ENCODE assay signal across 15 cellular contexts in the genomic region with DNA sequence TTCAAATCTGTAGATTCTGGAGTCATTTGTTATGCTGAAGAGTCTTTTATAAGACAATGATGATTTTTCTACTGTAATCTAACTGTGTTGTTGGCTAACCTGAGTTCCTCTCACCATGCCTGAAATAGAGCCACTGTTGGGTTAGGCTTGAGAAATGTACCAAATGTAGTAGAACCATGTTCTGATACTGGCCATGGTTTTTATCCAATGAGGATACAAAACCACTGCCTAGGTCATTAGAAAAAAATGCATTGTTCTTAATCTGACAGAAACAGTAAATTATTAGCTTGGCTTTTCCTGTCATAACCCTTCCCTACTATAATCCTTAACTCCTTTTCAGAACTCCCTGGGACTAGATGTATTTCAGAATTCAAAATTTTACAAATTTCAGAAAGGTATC.
A peak's percentile ranks its signal among the peaks of the same experiment; 100 is the strongest.
DNase-seq lines count a peak whose midpoint lies in the region; ATAC-seq and TF ChIP-seq lines count a peak whose summit lies in the region.
"Had no signal": no experiment of that assay in that cellular context is flagged by ENCODE, and none has a peak within 500 bp of the region (broad histone marks: within the 10 kb centered on the region; RNA-seq: fewer than 3 reads in every experiment).

No MANE protein-coding gene starts in this region.

- H3K27ac ChIP-seq in SK-N-SH (ENCODE audit: low read depth in 2 of 2, low read length in 1 of 2) = no peak overlapping the region

- H3K4me2 ChIP-seq in SK-N-SH = no peak overlapping the region
- H3K4me2 ChIP-seq: GM23338 had no signal

- CTCF ChIA-PET in SK-N-SH (lab: Yijun Ruan, JAX) = interaction anchor here (0.5 to 1.6 kb wide), 2 partner anchors 19 to 1300 kb away, joined by 3 to 5 read pairs; no protein-coding TSS in a partner anchor

- intact Hi-C loops in left colon (cut with DNase I, micrococcal nuclease) = no loop called here

- H3K9me2 ChIP-seq in SK-N-SH = no peaks in the 10 kb centered on the region

- POLR2A ChIA-PET in SK-N-SH (lab: Yijun Ruan, JAX) = no interaction called here

- H3K4me3 ChIP-seq in SK-N-SH (ENCODE audit: low read depth in 2 of 2, low read length in 1 of 2) = no peak overlapping the region
- H3K4me3 ChIP-seq: GM23338 had no signal

- TF ChIP-seq EP300 in SK-N-SH (IDR thresholded peaks at IDR 0.05; ENCODE audit: borderline replicate concordance in 1 of 2, low read depth in 1 of 2, low read length in 1 of 2) = no peak

- ATAC-seq in SK-N-SH treated with all-trans-retinoic acid at 6 μM for 48 hours (no peak; the same call in 2 of the 3 replicates), esophagus mucosa (peak; percentile 27), left colon (peak; percentile 14), HG02588 (IDR thresholded peaks at IDR 0.05; ENCODE audit: unreplicated experiment) (no peak)
- ATAC-seq: GM23338 had no signal

- TF ChIP-seq RAD21 in SK-N-SH (IDR thresholded peaks at IDR 0.05; ENCODE audit: low read length) = no peak

- H3K79me2 ChIP-seq in SK-N-SH (ENCODE audit: insufficient read depth) = no peaks in the 10 kb centered on the region

- H3K27me3 ChIP-seq in SK-N-SH (ENCODE audit: insufficient read depth) = no peaks in the 10 kb centered on the region
- H3K27me3 ChIP-seq: BE2C had no signal

- no peaks in the 10 kb centered on the region for H3K4me1 ChIP-seq in SK-N-SH (ENCODE audit: control insufficient read depth in 1 of 2, insufficient read depth in 2 of 2, low read depth in 1 of 2, low read length in 1 of 2)
- H3K4me1 ChIP-seq: BE2C had no signal

- no peak for TF ChIP-seq CTCF in SK-N-SH (IDR thresholded peaks at IDR 0.05)

- DNase-seq in SK-N-SH = no peak
- DNase-seq in left colon = no peak
- no peak for DNase-seq in HUDEP-2 (lab: John Stamatoyannopoulos, UW; ENCODE audit: unreplicated experiment in 76 of 76)
- no peak for DNase-seq in stimulated activated CD4-positive, alpha-beta T cell treated with anti-CD3 and anti-CD28 coated beads, Interleukin-4, amount 100 ng/mL, for 24 hours
- DNase-seq in NCI-H187 treated with DMSO at 0.1 percent for 48 hours (lab: John Stamatoyannopoulos, UW) = no peak
- DNase-seq: 8988T; BE2C; CD4-positive, CD25-positive, alpha-beta regulatory T cell; HCEC 1CT; MM.1S; NCI-H1092 treated with DMSO at 0.1 percent for 48 hours had no signal

- H4K20me1 ChIP-seq in SK-N-SH (ENCODE audit: insufficient read depth) = no peaks in the 10 kb centered on the region

- no peaks in the 10 kb centered on the region for H3K36me3 ChIP-seq in SK-N-SH (replicated peaks in 1 of 2; ENCODE audit: control insufficient read depth in 1 of 2, insufficient read depth in 2 of 2, low read length in 1 of 2)

- no peaks in the 10 kb centered on the region for H3K9me3 ChIP-seq in SK-N-SH
- H3K9me3 ChIP-seq: BE2C had no signal

- H3F3A ChIP-seq in SK-N-SH (replicated peaks; ENCODE audit: insufficient read depth) = no peaks in the 10 kb centered on the region

- H3K9ac ChIP-seq in SK-N-SH = no peak overlapping the region

- H2AFZ ChIP-seq in SK-N-SH (ENCODE audit: low read depth) = no peak overlapping the region
- H2AFZ ChIP-seq: GM23338 had no signal

TF ChIP-seq in SK-N-SH, 30 proteins besides CTCF, POLR2A, EP300 and RAD21:
- no peak for TF ChIP-seq TEAD4 (IDR thresholded peaks at IDR 0.05; ENCODE audit: borderline replicate concordance, insufficient read depth)
- TF ChIP-seq, protein P1, sequence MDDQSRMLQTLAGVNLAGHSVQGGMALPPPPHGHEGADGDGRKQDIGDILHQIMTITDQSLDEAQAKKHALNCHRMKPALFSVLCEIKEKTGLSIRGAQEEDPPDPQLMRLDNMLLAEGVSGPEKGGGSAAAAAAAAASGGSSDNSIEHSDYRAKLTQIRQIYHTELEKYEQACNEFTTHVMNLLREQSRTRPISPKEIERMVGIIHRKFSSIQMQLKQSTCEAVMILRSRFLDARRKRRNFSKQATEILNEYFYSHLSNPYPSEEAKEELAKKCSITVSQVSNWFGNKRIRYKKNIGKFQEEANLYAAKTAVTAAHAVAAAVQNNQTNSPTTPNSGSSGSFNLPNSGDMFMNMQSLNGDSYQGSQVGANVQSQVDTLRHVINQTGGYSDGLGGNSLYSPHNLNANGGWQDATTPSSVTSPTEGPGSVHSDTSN (IDR thresholded peaks at IDR 0.05) = peak; percentile 29; the same call in 1 of the 2 replicates

TF ChIP-seq in SK-N-SH treated with all-trans-retinoic acid at 6 μM for 48 hours, 23 proteins besides CTCF, POLR2A, EP300 and RAD21:
- no peak for TF ChIP-seq ZNF8 (CRISPR knock-in tag; IDR thresholded peaks at IDR 0.05)
- no peak for TF ChIP-seq BACH2 (CRISPR knock-in tag; IDR thresholded peaks at IDR 0.05; ENCODE audit: borderline replicate concordance)
- TF ChIP-seq SNAI2 (CRISPR knock-in tag; IDR thresholded peaks at IDR 0.05) = no peak

Comparison
In these comparisons a context has a peak if more than half of its experiments do, and no peak if none do; other contexts are left out.
1. ATAC-seq: peak in esophagus mucosa (single experiment) and left colon (single experiment); none in SK-N-SH treated with all-trans-retinoic acid at 6 μM for 48 hours (single experiment) and HG02588 (single experiment).